In the genomic region with DNA sequence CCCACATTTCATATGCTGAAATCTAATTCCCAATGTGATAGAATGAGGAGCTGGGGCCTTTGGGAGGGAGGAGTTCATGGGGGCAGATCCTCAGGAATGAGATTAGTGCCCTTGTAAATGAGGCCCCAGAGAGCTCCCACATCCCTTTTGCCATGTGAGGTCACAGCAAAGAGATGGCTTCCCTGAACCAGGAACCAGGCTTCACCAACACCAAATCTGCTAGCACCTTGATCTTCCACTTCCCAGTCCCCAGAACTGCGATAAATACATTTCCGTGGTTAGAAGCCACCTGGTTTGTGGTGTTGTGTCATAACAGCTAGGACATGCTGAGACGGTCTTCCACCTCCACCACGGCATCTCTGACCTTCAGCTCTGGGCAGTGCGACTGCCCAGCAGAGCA, we compare ENCODE assay signal across 29 cellular contexts.
"Had no signal": no experiment of that assay in that cellular context is flagged by ENCODE, and none has a peak within 500 bp of the region (broad histone marks: within the 10 kb centered on the region; RNA-seq: fewer than 3 reads in every experiment).

No MANE protein-coding gene starts in this region.

- H3K27ac ChIP-seq: brain microvascular endothelial cell, PC-9 had no signal

- ATAC-seq: activated CD8-positive, alpha-beta T cell treated with anti-CD3 and anti-CD28 coated beads for 36 hours; activated T-cell treated with anti-CD3 and anti-CD28 coated beads, Interleukin-2, amount 50 U/mL, for 72 hours; activated T-helper 17 cell treated with anti-CD3 and anti-CD28 coated beads, Interleukin-2, amount 50 U/mL, for 72 hours had no signal

- H3K36me3 ChIP-seq: brain microvascular endothelial cell, MG63 had no signal

- H3K27ac Mint-ChIP-seq: activated CD4-positive, alpha-beta T cell treated with anti-CD3 and anti-CD28 coated beads, Interleukin-2, amount 10 ng/mL, durations not matched to agents 24 days and 14 days; activated CD8-positive, alpha-beta T cell treated with anti-CD3 and anti-CD28 coated beads for 36 hours; activated naive CD8-positive, alpha-beta T cell treated with anti-CD3 and anti-CD28 coated beads for 36 hours; activated T-cell treated with anti-CD3 and anti-CD28 coated beads, Interleukin-2, amount 50 U/mL, for 72 hours; activated T-helper 17 cell treated with anti-CD3 and anti-CD28 coated beads, Interleukin-2, amount 50 U/mL, for 72 hours; T-helper 2 cell treated with Interferon-gamma antibody and Interleukin-4, amounts not matched to agents 5 μg/mL and 100 μg/mL, for 36 hours had no signal

- DNase-seq: activated CD4-positive, alpha-beta T cell treated with anti-CD3 and anti-CD28 coated beads, Interleukin-2, amount 10 ng/mL, durations not matched to agents 24 days and 14 days; activated CD4-positive, alpha-beta T cell treated with anti-CD3 and anti-CD28 coated beads, Interleukin-2, amount 50 U/mL, for 4 hours; activated CD8-positive, alpha-beta T cell treated with anti-CD3 and anti-CD28 coated beads for 36 hours; activated effector memory CD4-positive, alpha-beta T cell treated with anti-CD3 and anti-CD28 coated beads, Interleukin-2, amount 50 U/mL, for 16 hours; activated naive CD4-positive, alpha-beta T cell; activated naive CD4-positive, alpha-beta T cell treated with anti-CD3 and anti-CD28 coated beads, Interleukin-2, amount 50 U/mL, for 16 hours; activated naive CD8-positive, alpha-beta T cell treated with anti-CD3 and anti-CD28 coated beads for 36 hours; activated T-cell treated with anti-CD3 and anti-CD28 coated beads, Interleukin-2, amount 50 U/mL, for 1 hour; activated T-cell treated with anti-CD3 and anti-CD28 coated beads, Interleukin-2, amount 50 U/mL, for 72 hours; amniotic stem cell; aorta; brain microvascular endothelial cell; central memory CD4-positive, alpha-beta T cell; Kasumi-1; MG63; NCI-H1092; NCI-H1436 treated with DMSO at 0.1 percent for 48 hours; NCI-H1694 treated with DMSO at 0.1 percent for 48 hours; NCI-H2029 treated with DMSO at 0.1 percent for 48 hours; NCI-H2107; NCI-H2171; NCI-H510A; NCI-H526; NCI-H748 treated with DMSO at 0.1 percent for 48 hours; NK-92 treated with Interleukin-12 subunit alpha and Interleukin-12 subunit beta, amount 100 ng/mL, for 24 hours; Right ventricle myocardium superior had no signal

- H3K27me3 ChIP-seq: brain microvascular endothelial cell had no signal

- H3K4me2 ChIP-seq: PC-9 had no signal

- H3K4me3 ChIP-seq: MG63, PC-9 had no signal

- H3K36me3 Mint-ChIP-seq: activated naive CD8-positive, alpha-beta T cell treated with anti-CD3 and anti-CD28 coated beads for 36 hours had no signal

- H3K4me3 Mint-ChIP-seq: activated CD4-positive, alpha-beta T cell treated with anti-CD3 and anti-CD28 coated beads, Interleukin-2, amount 10 ng/mL, durations not matched to agents 24 days and 14 days; activated CD8-positive, alpha-beta T cell treated with anti-CD3 and anti-CD28 coated beads for 36 hours; activated naive CD8-positive, alpha-beta T cell treated with anti-CD3 and anti-CD28 coated beads for 36 hours; activated T-cell treated with anti-CD3 and anti-CD28 coated beads, Interleukin-2, amount 50 U/mL, for 72 hours; activated T-helper 17 cell treated with anti-CD3 and anti-CD28 coated beads, Interleukin-2, amount 50 U/mL, for 72 hours; T-helper 2 cell treated with Interferon-gamma antibody and Interleukin-4, amounts not matched to agents 5 μg/mL and 100 μg/mL, for 36 hours had no signal

- H2AFZ ChIP-seq: PC-9 had no signal

- H3K9me3 ChIP-seq: MG63 had no signal

- H3K9me3 Mint-ChIP-seq: activated CD8-positive, alpha-beta T cell treated with anti-CD3 and anti-CD28 coated beads for 36 hours; activated naive CD8-positive, alpha-beta T cell treated with anti-CD3 and anti-CD28 coated beads for 36 hours; activated T-cell treated with anti-CD3 and anti-CD28 coated beads, Interleukin-2, amount 50 U/mL, for 72 hours; activated T-helper 17 cell treated with anti-CD3 and anti-CD28 coated beads, Interleukin-2, amount 50 U/mL, for 72 hours had no signal

- H3K4me1 Mint-ChIP-seq: activated T-helper 17 cell treated with anti-CD3 and anti-CD28 coated beads, Interleukin-2, amount 50 U/mL, for 72 hours had no signal
